ENCODE assay signal across 19 cellular contexts in genomic region chr12:89484470-89484869, GRCh38. TPM values are rescaled to one million over a fixed set of nuclear protein-coding genes. Genes with fewer than 3 reads are reported as not detected.
DNase-seq lines count a peak whose midpoint lies in the region; ATAC-seq, FAIRE-seq and TF ChIP-seq lines count a peak whose summit lies in the region.
"Had no signal": no experiment of that assay in that cellular context is flagged by ENCODE, and none has a peak within 500 bp of the region (broad histone marks: within the 10 kb centered on the region; RNA-seq: fewer than 3 reads in every experiment).

No MANE protein-coding gene starts in this region.

- no peaks in the 10 kb centered on the region for H3K9me3 Mint-ChIP-seq in activated T-helper 17 cell treated with anti-CD3 and anti-CD28 coated beads, Interleukin-2, amount 50 U/mL, for 72 hours
- H3K9me3 Mint-ChIP-seq: CD4-positive, CD25-positive, alpha-beta regulatory T cell; H9; HFFc6; IgD-negative memory B cell had no signal

- H3K79me2 ChIP-seq in Karpas-422 (ENCODE audit: low read length) = peaks cover 7% of the 10 kb centered on the region
- H3K79me2 ChIP-seq in MM.1S (ENCODE audit: low read length) = 0 out of 2 replicates have a peak, but pooled peaks cover 4% of the 10 kb centered on the region

- TF ChIP-seq CTCF in A549 (IDR thresholded peaks at IDR 0.05) (no peak), MM.1S (IDR thresholded peaks at IDR 0.05; ENCODE audit: low read length) (no peak)

- peaks cover 11% of the 10 kb centered on the region for H3K4me1 Mint-ChIP-seq in activated T-helper 17 cell treated with anti-CD3 and anti-CD28 coated beads, Interleukin-2, amount 50 U/mL, for 72 hours

- H3K27ac ChIP-seq in A549 (no peak overlapping the region), Karpas-422 (ENCODE audit: low read length) (0 out of 2 replicates have a peak overlapping the region, but pooled peaks have one; percentile 3), MM.1S (ENCODE audit: low read length) (no peak overlapping the region)

- no peak for TF ChIP-seq RAD21 in A549 (conservative IDR thresholded peaks at IDR 0.05 in 1 of 2, IDR thresholded peaks at IDR 0.05 in 1 of 2)

- no peak overlapping the region for H3K9ac ChIP-seq in Karpas-422 (ENCODE audit: low read length)
- H3K9ac ChIP-seq in MM.1S (ENCODE audit: low read length) = no peak overlapping the region

- TF ChIP-seq EP300 in A549 (IDR thresholded peaks at IDR 0.05) = no peak

- H4K20me1 ChIP-seq in Karpas-422 (ENCODE audit: insufficient read depth, low read depth, low read length) = no peaks in the 10 kb centered on the region
- no peaks in the 10 kb centered on the region; the same call in 1 of the 2 replicates for H4K20me1 ChIP-seq in MM.1S (ENCODE audit: insufficient read depth, low read length)

- no peaks in the 10 kb centered on the region for H3K27me3 Mint-ChIP-seq in activated T-helper 17 cell treated with anti-CD3 and anti-CD28 coated beads, Interleukin-2, amount 50 U/mL, for 72 hours
- H3K27me3 Mint-ChIP-seq: CD4-positive, CD25-positive, alpha-beta regulatory T cell; IgD-negative memory B cell had no signal

- H3K36me3 Mint-ChIP-seq in activated T-helper 17 cell treated with anti-CD3 and anti-CD28 coated beads, Interleukin-2, amount 50 U/mL, for 72 hours (ENCODE audit: low read depth) = peaks cover 62% of the 10 kb centered on the region

- H3K36me3 ChIP-seq in Karpas-422 (ENCODE audit: insufficient read depth, low read length) (no peaks in the 10 kb centered on the region), MM.1S (replicated peaks; ENCODE audit: insufficient read depth, low read length) (no peaks in the 10 kb centered on the region; the same call in 1 of the 2 replicates)

- ATAC-seq in A549 (no peak), GM21528 (IDR thresholded peaks at IDR 0.05; ENCODE audit: low FRiP score, unreplicated experiment) (no peak)
- no peak for ATAC-seq in activated T-helper 17 cell treated with anti-CD3 and anti-CD28 coated beads, Interleukin-2, amount 50 U/mL, for 72 hours (replicated peaks)

- H2AFZ ChIP-seq in Karpas-422 (ENCODE audit: low read length) (no peak overlapping the region), MM.1S (ENCODE audit: low read length) (no peak overlapping the region)

- no peaks in the 10 kb centered on the region for H3K9me2 ChIP-seq in Karpas-422 (replicated peaks; ENCODE audit: insufficient read depth, low read length)
- H3K9me2 ChIP-seq in MM.1S (replicated peaks; ENCODE audit: insufficient read depth, low read length) = no peaks in the 10 kb centered on the region

- H3K27ac Mint-ChIP-seq in activated T-helper 17 cell treated with anti-CD3 and anti-CD28 coated beads, Interleukin-2, amount 50 U/mL, for 72 hours = peak overlapping the region; percentile 34
- H3K27ac Mint-ChIP-seq: H9, HFFc6, IgD-negative memory B cell had no signal

- peak; percentile 61 for FAIRE-seq in A549 (lab: Jason Lieb, UNC)

- H3K9me3 ChIP-seq in A549 = no peaks in the 10 kb centered on the region
- H3K9me3 ChIP-seq in Karpas-422 (ENCODE audit: low read length) = no peaks in the 10 kb centered on the region
- no peaks in the 10 kb centered on the region for H3K9me3 ChIP-seq in MM.1S (replicated peaks; ENCODE audit: insufficient read depth, low read length)

- POLR2A ChIA-PET in A549 (lab: Yijun Ruan, JAX) = no interaction called here

- no peak for TF ChIP-seq POLR2A in A549 (IDR thresholded peaks at IDR 0.05; ENCODE audit: low read length)

- H3K27me3 ChIP-seq in Karpas-422 (ENCODE audit: low read length) (no peaks in the 10 kb centered on the region), MM.1S (replicated peaks; ENCODE audit: insufficient read depth, low read length) (no peaks in the 10 kb centered on the region)

- no peak overlapping the region for H3K4me2 ChIP-seq in A549
- no peak overlapping the region for H3K4me2 ChIP-seq in Karpas-422 (ENCODE audit: low read depth, low read length, poor library complexity, severe bottlenecking)
- no peak overlapping the region for H3K4me2 ChIP-seq in MM.1S (ENCODE audit: low read depth, low read length)

- DNase-seq in A549 (ENCODE audit: low read depth in 1 of 2, low spot score in 1 of 2) = no peak
- no peak for DNase-seq in Karpas-422
- DNase-seq in kidney tubule cell (ENCODE audit: low spot score) = peak; percentile 54
- DNase-seq in MM.1S = no peak
- DNase-seq in NCI-H1694 (lab: John Stamatoyannopoulos, UW) = no peak
- DNase-seq in H4 (ENCODE audit: low spot score) = no peak
- DNase-seq: CD4-positive, CD25-positive, alpha-beta regulatory T cell; H9; HFFc6; NCI-H1048; NCI-H1436 treated with DMSO at 0.1 percent for 48 hours; NCI-H2029; NCI-H2171; NCI-H345; NCI-H774; SHP77 had no signal

- H3F3A ChIP-seq in MM.1S (ENCODE audit: insufficient read depth, low read length) = no peaks in the 10 kb centered on the region

- no peak overlapping the region for H3K4me3 Mint-ChIP-seq in activated T-helper 17 cell treated with anti-CD3 and anti-CD28 coated beads, Interleukin-2, amount 50 U/mL, for 72 hours
- H3K4me3 Mint-ChIP-seq: CD4-positive, CD25-positive, alpha-beta regulatory T cell; H9; HFFc6; IgD-negative memory B cell had no signal

- H3K4me3 ChIP-seq in A549 (no peak overlapping the region), Karpas-422 (ENCODE audit: low read length) (no peak overlapping the region), MM.1S (ENCODE audit: low read length) (no peak overlapping the region)

- 88% methylated on average over 1 of the region's 1 CpG for WGBS in A549 (ENCODE audit: missing lambda C conversion rate)

- H3K4me1 ChIP-seq in A549 (no peaks in the 10 kb centered on the region), Karpas-422 (ENCODE audit: low read length) (peaks cover 14% of the 10 kb centered on the region), MM.1S (ENCODE audit: low read length) (no peaks in the 10 kb centered on the region)

- CTCF ChIA-PET in A549 (lab: Yijun Ruan, JAX) = interaction anchor here (1.0 to 1.2 kb wide), 2 partner anchors 14 to 43 kb away, joined by 3 read pairs; no protein-coding TSS in a partner anchor

TF ChIP-seq in A549, 52 proteins besides CTCF, POLR2A, EP300 and RAD21 (continues in another document):
- TF ChIP-seq CHD2 (IDR thresholded peaks at IDR 0.05; ENCODE audit: low read length, partially characterized antibody) = no peak
- no peak for TF ChIP-seq ZNF302 (CRISPR knock-in tag; IDR thresholded peaks at IDR 0.05)
- TF ChIP-seq CHD4 (IDR thresholded peaks at IDR 0.05; ENCODE audit: borderline replicate concordance) = no peak
- TF ChIP-seq HMGXB4 (CRISPR knock-in tag; IDR thresholded peaks at IDR 0.05; ENCODE audit: borderline replicate concordance) = no peak
- TF ChIP-seq ZFP36 (IDR thresholded peaks at IDR 0.05; ENCODE audit: borderline replicate concordance, partially characterized antibody) = no peak
- no peak for TF ChIP-seq FOXS1 (CRISPR knock-in tag; IDR thresholded peaks at IDR 0.05)
- no peak for TF ChIP-seq FOSL2 (IDR thresholded peaks at IDR 0.05)
- TF ChIP-seq FOSL2 (CRISPR knock-in tag; IDR thresholded peaks at IDR 0.05) = no peak
- no peak for TF ChIP-seq JUNB (IDR thresholded peaks at IDR 0.05)
- TF ChIP-seq MAFK (IDR thresholded peaks at IDR 0.05; ENCODE audit: partially characterized antibody) = no peak
- TF ChIP-seq PHF8 (IDR thresholded peaks at IDR 0.05; ENCODE audit: borderline replicate concordance, low read depth) = no peak
- TF ChIP-seq USF2 (IDR thresholded peaks at IDR 0.05) = no peak
- TF ChIP-seq KDM5A (IDR thresholded peaks at IDR 0.05) = no peak
- TF ChIP-seq FOSB (CRISPR knock-in tag; IDR thresholded peaks at IDR 0.05) = no peak
- no peak for TF ChIP-seq CBX2 (IDR thresholded peaks at IDR 0.05; ENCODE audit: borderline replicate concordance, low read depth)

RNA-seq across cellular contexts. Expression of gene GALNT4, which starts 40.1 kb away (rescaled TPM):
- polyA plus RNA-seq in A549 (2011; rRNA removed) = 12.6 and 14.3 TPM in 2 replicates
- 1.3 TPM in 2 replicates for polyA plus RNA-seq in A549 (2012; cell fraction: cytosol; rRNA removed)
- polyA plus RNA-seq in A549 (2012; cell fraction: nucleus; rRNA removed) = 1.1 and 1.6 TPM in 2 replicates
- polyA plus RNA-seq in A549 (2017; fragmentation: RNase III; extraction: RNeasy Plus Mini Kit Qiagen cat#74134 plus additional on column Dnase treatment) = 3.8 to 5.9 TPM (median 5.5 TPM) in 3 replicates
- 5.1 and 7.2 TPM in 2 replicates for polyA minus RNA-seq in A549 (2011; rRNA and poly(A)+ RNA removed)
- total RNA-seq in Karpas-422 (2014; rRNA removed; shearing (Covaris generic); ENCODE audit: low replicate concordance) = 7.1 and 7.3 TPM in 2 replicates
- total RNA-seq in activated T-helper 17 cell treated with anti-CD3 and anti-CD28 coated beads, Interleukin-2, amount 50 U/mL, for 72 hours = 10 to 100 TPM; 15.1 to 16.7 TPM
- 3.6 and 4.0 TPM in 2 replicates for total RNA-seq in H4 (2014; rRNA removed; shearing (Covaris generic))

RNA-seq across cellular contexts. Expression of gene POC1B, which starts 41.4 kb away (rescaled TPM):
- polyA plus RNA-seq in A549 (2011; rRNA removed) = 36.6 and 38.6 TPM in 2 replicates
- polyA plus RNA-seq in A549 (2012; cell fraction: cytosol; rRNA removed) = 4.8 and 6.4 TPM in 2 replicates
- 2.7 and 3.6 TPM in 2 replicates for polyA plus RNA-seq in A549 (2012; cell fraction: nucleus; rRNA removed)
- 9.1 to 11.9 TPM (median 10.8 TPM) in 3 replicates for polyA plus RNA-seq in A549 (2017; fragmentation: RNase III; extraction: RNeasy Plus Mini Kit Qiagen cat#74134 plus additional on column Dnase treatment)
- 27.0 and 40.8 TPM in 2 replicates for polyA minus RNA-seq in A549 (2011; rRNA and poly(A)+ RNA removed)
- 17.1 and 60.3 TPM in 2 replicates for total RNA-seq in Karpas-422 (2014; rRNA removed; shearing (Covaris generic); ENCODE audit: low replicate concordance)
- 10 to 100 TPM; 47.5 to 54.3 TPM for total RNA-seq in activated T-helper 17 cell treated with anti-CD3 and anti-CD28 coated beads, Interleukin-2, amount 50 U/mL, for 72 hours
- 9.5 and 9.7 TPM in 2 replicates for total RNA-seq in H4 (2014; rRNA removed; shearing (Covaris generic))
